ENCODE assay signal across 11 cellular contexts in the genomic region with DNA sequence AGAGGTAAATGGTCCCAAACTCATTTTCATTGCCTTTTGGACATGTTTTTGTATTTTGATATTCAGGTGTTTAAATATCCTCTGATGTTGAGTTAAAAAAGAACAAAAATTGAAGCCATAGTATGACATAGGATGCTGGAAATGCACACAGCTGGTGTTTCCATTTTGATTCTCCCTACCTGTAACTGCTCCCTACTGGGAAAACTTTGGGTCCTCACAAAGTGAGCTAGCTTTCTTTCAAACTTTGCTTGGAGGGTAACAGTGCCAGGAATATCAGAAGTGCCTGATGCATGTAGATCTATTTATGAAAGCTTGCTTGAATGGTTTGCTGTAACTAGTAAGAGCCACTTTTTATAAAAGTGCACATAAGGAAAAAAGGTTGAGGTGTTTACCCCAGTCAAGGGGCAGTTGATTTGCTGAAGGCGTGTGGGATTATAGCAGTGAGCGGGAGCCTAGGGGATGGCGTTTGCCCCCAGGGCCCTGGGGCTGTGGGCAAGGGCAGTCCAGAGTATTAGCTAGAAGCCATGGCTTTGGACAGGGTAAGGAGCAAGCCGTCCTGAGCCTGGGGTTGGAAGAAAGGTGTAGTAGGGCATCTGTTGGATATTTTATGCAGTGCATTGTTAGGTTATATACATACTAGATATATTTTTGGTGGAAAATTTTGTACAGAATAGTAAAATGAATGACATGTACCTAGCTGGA. TPM values are rescaled to one million over a fixed set of nuclear protein-coding genes. Genes with fewer than 3 reads are reported as not detected.
DNase-seq lines count a peak whose midpoint lies in the region; ATAC-seq, FAIRE-seq and TF ChIP-seq lines count a peak whose summit lies in the region.
"Had no signal": no experiment of that assay in that cellular context is flagged by ENCODE, and none has a peak within 500 bp of the region (broad histone marks: within the 10 kb centered on the region; RNA-seq: fewer than 3 reads in every experiment).

No MANE protein-coding gene starts in this region.

- H3K9me3 Mint-ChIP-seq in activated CD4-positive, alpha-beta T cell treated with anti-CD3 and anti-CD28 coated beads, Interleukin-2, amount 10 ng/mL, durations not matched to agents 24 days and 14 days = no peaks in the 10 kb centered on the region
- H3K9me3 Mint-ChIP-seq in dendritic cell treated with granulocyte-macrophage colony-stimulating factor and Interleukin-4, amounts not matched to agents 40 ng/mL and 50 ng/mL, for 4 days = no peaks in the 10 kb centered on the region

- H2AFZ ChIP-seq in OCI-LY3 (ENCODE audit: low read depth, low read length) = no peak overlapping the region

- FAIRE-seq in small intestine (lab: Jason Lieb, UNC) = no peak

- peak overlapping the region; percentile 25 for H3K27ac Mint-ChIP-seq in activated CD4-positive, alpha-beta T cell treated with anti-CD3 and anti-CD28 coated beads, Interleukin-2, amount 10 ng/mL, durations not matched to agents 24 days and 14 days
- peak overlapping the region; percentile 94 for H3K27ac Mint-ChIP-seq in dendritic cell treated with granulocyte-macrophage colony-stimulating factor and Interleukin-4, amounts not matched to agents 40 ng/mL and 50 ng/mL, for 4 days

- H3K9ac ChIP-seq in OCI-LY3 (ENCODE audit: low read length) = no peak overlapping the region

- H3K36me3 ChIP-seq in OCI-LY3 (replicated peaks; ENCODE audit: low read depth, low read length) (peaks cover 76% of the 10 kb centered on the region), psoas muscle (ENCODE audit: insufficient read depth in 1 of 2, low read depth in 1 of 2) (peaks cover 24 to 76% of the 10 kb centered on the region in 2 donors), small intestine (ENCODE audit: control insufficient read depth in 2 of 2, insufficient read depth in 2 of 2, low read length in 2 of 2) (peaks cover 16 to 25% of the 10 kb centered on the region in 2 donors)

- H3K36me3 Mint-ChIP-seq in activated CD4-positive, alpha-beta T cell treated with anti-CD3 and anti-CD28 coated beads, Interleukin-2, amount 10 ng/mL, durations not matched to agents 24 days and 14 days (ENCODE audit: low read depth) = peaks cover 89% of the 10 kb centered on the region
- peaks cover 89% of the 10 kb centered on the region for H3K36me3 Mint-ChIP-seq in dendritic cell treated with granulocyte-macrophage colony-stimulating factor and Interleukin-4, amounts not matched to agents 40 ng/mL and 50 ng/mL, for 4 days (ENCODE audit: low read depth)

- 72 to 80% (median 74%) methylated on average over 4 of the region's 4 CpGs for WGBS in psoas muscle, 3 donors
- WGBS in small intestine, 3 donors = 72 to 79% (median 75%) methylated on average over 4 of the region's 4 CpGs

- peaks cover 81% of the 10 kb centered on the region for H3K79me2 ChIP-seq in OCI-LY3 (ENCODE audit: low read length)

- intact Hi-C loops in activated CD4-positive, alpha-beta T cell treated with anti-CD3 and anti-CD28 coated beads, Interleukin-2, amount 10 ng/mL, durations not matched to agents 24 days and 14 days (cut with micrococcal nuclease) = loop anchor here (5.0 to 10.0 kb wide), 3 partner anchors 240 to 1050 kb away; a partner anchor contains a TSS
- intact Hi-C loops in dendritic cell treated with granulocyte-macrophage colony-stimulating factor and Interleukin-4, amounts not matched to agents 40 ng/mL and 50 ng/mL, for 4 days (cut with micrococcal nuclease) = loop anchor here (5.0 to 10.0 kb wide), 3 partner anchors 42 to 180 kb away; no protein-coding TSS in a partner anchor
- intact Hi-C loops in psoas muscle (cut with DNase I) = no loop called here

- H3K27ac ChIP-seq in OCI-LY3 (ENCODE audit: low read length) (no peak overlapping the region), psoas muscle (peak overlapping the region; percentile 2), small intestine (ENCODE audit: low read depth in 1 of 2, low read length in 1 of 2) (no peak overlapping the region)

- ATAC-seq in psoas muscle = no peak
- ATAC-seq in GM21381 (IDR thresholded peaks at IDR 0.05; ENCODE audit: unreplicated experiment) = no peak
- ATAC-seq in GM18867 (IDR thresholded peaks at IDR 0.05; ENCODE audit: unreplicated experiment) = no peak

- DNase-seq in activated CD4-positive, alpha-beta T cell treated with anti-CD3 and anti-CD28 coated beads, Interleukin-2, amount 10 ng/mL, durations not matched to agents 24 days and 14 days = no peak
- no peak for DNase-seq in activated CD4-positive, alpha-beta T cell treated with anti-CD3 and anti-CD28 coated beads, Interleukin-2, amount 50 U/mL, for 4 hours
- DNase-seq in psoas muscle (no peak), small intestine (no peak)
- DNase-seq: islet precursor cell, NCI-H446 treated with DMSO at 0.1 percent for 48 hours had no signal

- H3K4me1 ChIP-seq in OCI-LY3 (ENCODE audit: low read length) (peaks cover 75% of the 10 kb centered on the region), psoas muscle (peaks cover 80% of the 10 kb centered on the region), small intestine (ENCODE audit: control insufficient read depth in 2 of 2, insufficient read depth in 1 of 2, low read depth in 1 of 2, low read length in 1 of 2) (peaks cover 10 to 15% of the 10 kb centered on the region in 2 donors)

- H3K9me3 ChIP-seq in OCI-LY3 (ENCODE audit: insufficient read depth, low read length) (no peaks in the 10 kb centered on the region), psoas muscle (no peaks in the 10 kb centered on the region), small intestine (ENCODE audit: control insufficient read depth, low read depth) (no peaks in the 10 kb centered on the region)
- H3K9me3 ChIP-seq: right atrium auricular region had no signal

- H3K4me3 ChIP-seq in OCI-LY3 (ENCODE audit: low read length) = no peak overlapping the region
- peak overlapping the region; percentile 80 for H3K4me3 ChIP-seq in psoas muscle
- no peak overlapping the region for H3K4me3 ChIP-seq in small intestine (ENCODE audit: low read depth in 1 of 2, low read length in 2 of 2)
- H3K4me3 ChIP-seq: right atrium auricular region had no signal

- peaks cover 77% of the 10 kb centered on the region for H3K4me1 Mint-ChIP-seq in activated CD4-positive, alpha-beta T cell treated with anti-CD3 and anti-CD28 coated beads, Interleukin-2, amount 10 ng/mL, durations not matched to agents 24 days and 14 days
- H3K4me1 Mint-ChIP-seq in dendritic cell treated with granulocyte-macrophage colony-stimulating factor and Interleukin-4, amounts not matched to agents 40 ng/mL and 50 ng/mL, for 4 days (ENCODE audit: low read depth) = peaks cover 85% of the 10 kb centered on the region

- peaks cover 88% of the 10 kb centered on the region for H4K20me1 ChIP-seq in OCI-LY3 (ENCODE audit: insufficient read depth, low read length)

- no peaks in the 10 kb centered on the region for H3K27me3 ChIP-seq in OCI-LY3 (ENCODE audit: low read depth, low read length)
- no peaks in the 10 kb centered on the region for H3K27me3 ChIP-seq in psoas muscle (ENCODE audit: insufficient read depth in 3 of 3, low read length in 2 of 3)
- no peaks in the 10 kb centered on the region for H3K27me3 ChIP-seq in small intestine (ENCODE audit: control insufficient read depth in 2 of 2, insufficient read depth in 2 of 2, low read length in 2 of 2)
- H3K27me3 ChIP-seq: right atrium auricular region had no signal

- no peak for TF ChIP-seq CTCF in OCI-LY3 (IDR thresholded peaks at IDR 0.05; ENCODE audit: low read depth, low read length)
- no peak for TF ChIP-seq CTCF in psoas muscle (IDR thresholded peaks at IDR 0.05)

- H3K4me3 Mint-ChIP-seq in activated CD4-positive, alpha-beta T cell treated with anti-CD3 and anti-CD28 coated beads, Interleukin-2, amount 10 ng/mL, durations not matched to agents 24 days and 14 days = peak overlapping the region; percentile 95
- peak overlapping the region; percentile 67 for H3K4me3 Mint-ChIP-seq in dendritic cell treated with granulocyte-macrophage colony-stimulating factor and Interleukin-4, amounts not matched to agents 40 ng/mL and 50 ng/mL, for 4 days

- H3K27me3 Mint-ChIP-seq in activated CD4-positive, alpha-beta T cell treated with anti-CD3 and anti-CD28 coated beads, Interleukin-2, amount 10 ng/mL, durations not matched to agents 24 days and 14 days = no peaks in the 10 kb centered on the region
- no peaks in the 10 kb centered on the region for H3K27me3 Mint-ChIP-seq in dendritic cell treated with granulocyte-macrophage colony-stimulating factor and Interleukin-4, amounts not matched to agents 40 ng/mL and 50 ng/mL, for 4 days

- peak overlapping the region; percentile 99 for H3K4me2 ChIP-seq in OCI-LY3 (ENCODE audit: low read length)

RNA-seq across cellular contexts. Expression of a gene that starts 4.3 kb away (rescaled TPM):
- 1,530 and 1,555 TPM in 2 replicates for total RNA-seq in activated CD4-positive, alpha-beta T cell treated with anti-CD3 and anti-CD28 coated beads, Interleukin-2, amount 10 ng/mL, durations not matched to agents 24 days and 14 days
- 100 to 1,000 TPM; 479 to 705 (median 663) TPM for total RNA-seq in psoas muscle
- polyA plus RNA-seq in psoas muscle (1,000 to 10,000 TPM; 1,294 to 2,049 (median 1,972) TPM), small intestine (1,000 to 10,000 TPM; 2,119 to 4,773 (median 4,210) TPM)

RNA-seq across cellular contexts. Expression of a gene that starts 13.8 kb away (rescaled TPM):
- 17.9 and 18.4 TPM in 2 replicates for total RNA-seq in activated CD4-positive, alpha-beta T cell treated with anti-CD3 and anti-CD28 coated beads, Interleukin-2, amount 10 ng/mL, durations not matched to agents 24 days and 14 days
- 10 to 100 TPM; 17.4 to 44.6 (median 19.2) TPM for total RNA-seq in psoas muscle
- polyA plus RNA-seq in psoas muscle (10 to 100 TPM; 15.5 to 42.6 (median 24.5) TPM), small intestine (10 to 100 TPM; 32.7 to 50.3 (median 39.3) TPM)

RNA-seq across cellular contexts. Expression of a gene that starts 15.5 kb away (rescaled TPM):
- 289 and 291 TPM in 2 replicates for total RNA-seq in activated CD4-positive, alpha-beta T cell treated with anti-CD3 and anti-CD28 coated beads, Interleukin-2, amount 10 ng/mL, durations not matched to agents 24 days and 14 days
- 10 to 100 TPM in 3 of 4 donors, 1 to 10 TPM in 1; 6.2 to 17.8 (median 11.4) TPM for total RNA-seq in psoas muscle
- polyA plus RNA-seq in psoas muscle = 10 to 100 TPM in 1 of 3 donors, 1 to 10 TPM in 2; 6.3 to 11.4 (median 8.4) TPM
- 10 to 100 TPM; 47.8 to 55.2 (median 54.2) TPM for polyA plus RNA-seq in small intestine

RNA-seq across cellular contexts. Expression of a gene that starts 17.9 kb away (rescaled TPM):
- 0.26 TPM in 1 of 2 replicates, not detected in the other for total RNA-seq in activated CD4-positive, alpha-beta T cell treated with anti-CD3 and anti-CD28 coated beads, Interleukin-2, amount 10 ng/mL, durations not matched to agents 24 days and 14 days
- total RNA-seq in psoas muscle = 1 to 10 TPM; 1.9 to 3.8 (median 2.3) TPM
- polyA plus RNA-seq in psoas muscle = 1 to 10 TPM in 1 of 3 donors, under 1 TPM in 2; 0.32 to 1.2 (median 0.40) TPM
- polyA plus RNA-seq in small intestine = 1 to 10 TPM in 1 of 3 donors, under 1 TPM in 2; 0.45 to 3.6 (median 0.54) TPM

RNA-seq across cellular contexts. Expression of a gene that starts 32.0 kb away (rescaled TPM):
- 0.54 and 1.1 TPM in 2 replicates for total RNA-seq in activated CD4-positive, alpha-beta T cell treated with anti-CD3 and anti-CD28 coated beads, Interleukin-2, amount 10 ng/mL, durations not matched to agents 24 days and 14 days
- 1 to 10 TPM in 1 of 4 donors, under 1 TPM in 2, not detected in 1; 0.55 to 2.5 (median 0.74) TPM for total RNA-seq in psoas muscle
- polyA plus RNA-seq in psoas muscle (under 1 TPM; 0.64 to 0.70 (median 0.70) TPM), small intestine (100 to 1,000 TPM in 2 of 3 donors, 10 to 100 TPM in 1; 40.6 to 174 (median 118) TPM)

Comparison
In these comparisons a context has a peak if more than half of its experiments do, and no peak if none do; other contexts are left out.
1. RNA of a gene that starts 15.5 kb away (total RNA-seq): 289 to 291 TPM in activated CD4-positive, alpha-beta T cell treated with anti-CD3 and anti-CD28 coated beads, Interleukin-2, amount 10 ng/mL, durations not matched to agents 24 days and 14 days; 6.2 to 17.8 TPM in psoas muscle; every median in the first group is over 10 times any median in the second.
2. intact Hi-C loops: an anchor here in activated CD4-positive, alpha-beta T cell treated with anti-CD3 and anti-CD28 coated beads, Interleukin-2, amount 10 ng/mL, durations not matched to agents 24 days and 14 days (5.0 to 10.0 kb wide) and dendritic cell treated with granulocyte-macrophage colony-stimulating factor and Interleukin-4, amounts not matched to agents 40 ng/mL and 50 ng/mL, for 4 days (5.0 to 10.0 kb wide); none called in psoas muscle.